Comparison of ENCODE assay signal across 1 cellular context in the genomic region with DNA sequence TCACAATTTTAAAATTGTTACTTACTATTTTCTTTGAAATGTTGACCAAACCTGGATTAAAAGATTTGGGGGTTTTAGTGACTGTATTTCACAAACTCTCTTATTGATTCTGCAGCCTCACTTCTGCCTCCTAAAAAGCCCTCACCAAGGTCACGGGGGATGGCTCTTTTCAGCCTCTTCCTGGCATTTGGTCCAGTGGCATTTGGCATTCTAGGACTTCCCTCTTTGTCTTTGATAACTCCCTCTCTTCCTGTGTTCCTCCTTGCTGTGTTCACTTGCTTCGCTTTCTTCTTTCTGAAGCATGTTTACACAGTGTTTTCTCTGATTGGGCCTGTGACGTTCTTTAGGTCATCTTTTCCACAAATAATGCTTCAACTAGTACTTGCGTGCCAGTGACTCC.
TF ChIP-seq lines count a peak whose summit lies in the region.

No MANE protein-coding gene starts in this region.

TF ChIP-seq in GM23338, 12 proteins besides CTCF, POLR2A, EP300 and RAD21 (continued from another document):
- TF ChIP-seq, protein P1, sequence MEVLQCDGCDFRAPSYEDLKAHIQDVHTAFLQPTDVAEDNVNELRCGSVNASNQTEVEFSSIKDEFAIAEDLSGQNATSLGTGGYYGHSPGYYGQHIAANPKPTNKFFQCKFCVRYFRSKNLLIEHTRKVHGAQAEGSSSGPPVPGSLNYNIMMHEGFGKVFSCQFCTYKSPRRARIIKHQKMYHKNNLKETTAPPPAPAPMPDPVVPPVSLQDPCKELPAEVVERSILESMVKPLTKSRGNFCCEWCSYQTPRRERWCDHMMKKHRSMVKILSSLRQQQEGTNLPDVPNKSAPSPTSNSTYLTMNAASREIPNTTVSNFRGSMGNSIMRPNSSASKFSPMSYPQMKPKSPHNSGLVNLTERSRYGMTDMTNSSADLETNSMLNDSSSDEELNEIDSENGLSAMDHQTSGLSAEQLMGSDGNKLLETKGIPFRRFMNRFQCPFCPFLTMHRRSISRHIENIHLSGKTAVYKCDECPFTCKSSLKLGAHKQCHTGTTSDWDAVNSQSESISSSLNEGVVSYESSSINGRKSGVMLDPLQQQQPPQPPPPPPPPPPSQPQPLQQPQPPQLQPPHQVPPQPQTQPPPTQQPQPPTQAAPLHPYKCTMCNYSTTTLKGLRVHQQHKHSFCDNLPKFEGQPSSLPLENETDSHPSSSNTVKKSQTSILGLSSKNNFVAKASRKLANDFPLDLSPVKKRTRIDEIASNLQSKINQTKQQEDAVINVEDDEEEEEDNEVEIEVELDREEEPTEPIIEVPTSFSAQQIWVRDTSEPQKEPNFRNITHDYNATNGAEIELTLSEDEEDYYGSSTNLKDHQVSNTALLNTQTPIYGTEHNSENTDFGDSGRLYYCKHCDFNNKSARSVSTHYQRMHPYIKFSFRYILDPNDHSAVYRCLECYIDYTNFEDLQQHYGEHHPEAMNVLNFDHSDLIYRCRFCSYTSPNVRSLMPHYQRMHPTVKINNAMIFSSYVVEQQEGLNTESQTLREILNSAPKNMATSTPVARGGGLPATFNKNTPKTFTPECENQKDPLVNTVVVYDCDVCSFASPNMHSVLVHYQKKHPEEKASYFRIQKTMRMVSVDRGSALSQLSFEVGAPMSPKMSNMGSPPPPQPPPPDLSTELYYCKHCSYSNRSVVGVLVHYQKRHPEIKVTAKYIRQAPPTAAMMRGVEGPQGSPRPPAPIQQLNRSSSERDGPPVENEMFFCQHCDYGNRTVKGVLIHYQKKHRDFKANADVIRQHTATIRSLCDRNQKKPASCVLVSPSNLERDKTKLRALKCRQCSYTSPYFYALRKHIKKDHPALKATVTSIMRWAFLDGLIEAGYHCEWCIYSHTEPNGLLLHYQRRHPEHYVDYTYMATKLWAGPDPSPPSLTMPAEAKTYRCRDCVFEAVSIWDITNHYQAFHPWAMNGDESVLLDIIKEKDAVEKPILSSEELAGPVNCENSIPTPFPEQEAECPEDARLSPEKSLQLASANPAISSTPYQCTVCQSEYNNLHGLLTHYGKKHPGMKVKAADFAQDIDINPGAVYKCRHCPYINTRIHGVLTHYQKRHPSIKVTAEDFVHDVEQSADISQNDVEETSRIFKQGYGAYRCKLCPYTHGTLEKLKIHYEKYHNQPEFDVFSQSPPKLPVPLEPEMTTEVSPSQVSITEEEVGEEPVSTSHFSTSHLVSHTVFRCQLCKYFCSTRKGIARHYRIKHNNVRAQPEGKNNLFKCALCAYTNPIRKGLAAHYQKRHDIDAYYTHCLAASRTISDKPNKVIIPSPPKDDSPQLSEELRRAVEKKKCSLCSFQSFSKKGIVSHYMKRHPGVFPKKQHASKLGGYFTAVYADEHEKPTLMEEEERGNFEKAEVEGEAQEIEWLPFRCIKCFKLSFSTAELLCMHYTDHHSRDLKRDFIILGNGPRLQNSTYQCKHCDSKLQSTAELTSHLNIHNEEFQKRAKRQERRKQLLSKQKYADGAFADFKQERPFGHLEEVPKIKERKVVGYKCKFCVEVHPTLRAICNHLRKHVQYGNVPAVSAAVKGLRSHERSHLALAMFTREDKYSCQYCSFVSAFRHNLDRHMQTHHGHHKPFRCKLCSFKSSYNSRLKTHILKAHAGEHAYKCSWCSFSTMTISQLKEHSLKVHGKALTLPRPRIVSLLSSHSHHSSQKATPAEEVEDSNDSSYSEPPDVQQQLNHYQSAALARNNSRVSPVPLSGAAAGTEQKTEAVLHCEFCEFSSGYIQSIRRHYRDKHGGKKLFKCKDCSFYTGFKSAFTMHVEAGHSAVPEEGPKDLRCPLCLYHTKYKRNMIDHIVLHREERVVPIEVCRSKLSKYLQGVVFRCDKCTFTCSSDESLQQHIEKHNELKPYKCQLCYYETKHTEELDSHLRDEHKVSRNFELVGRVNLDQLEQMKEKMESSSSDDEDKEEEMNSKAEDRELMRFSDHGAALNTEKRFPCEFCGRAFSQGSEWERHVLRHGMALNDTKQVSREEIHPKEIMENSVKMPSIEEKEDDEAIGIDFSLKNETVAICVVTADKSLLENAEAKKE (CRISPR knock-in tag; IDR thresholded peaks at IDR 0.05), result no peak
- no peak for TF ChIP-seq STAT1 (IDR thresholded peaks at IDR 0.05; ENCODE audit: unreplicated experiment)
- TF ChIP-seq CREB1 (CRISPR knock-in tag; IDR thresholded peaks at IDR 0.05; ENCODE audit: low read depth), result no peak
